30 cellular contexts compared by ENCODE assay signal in the genomic region with DNA sequence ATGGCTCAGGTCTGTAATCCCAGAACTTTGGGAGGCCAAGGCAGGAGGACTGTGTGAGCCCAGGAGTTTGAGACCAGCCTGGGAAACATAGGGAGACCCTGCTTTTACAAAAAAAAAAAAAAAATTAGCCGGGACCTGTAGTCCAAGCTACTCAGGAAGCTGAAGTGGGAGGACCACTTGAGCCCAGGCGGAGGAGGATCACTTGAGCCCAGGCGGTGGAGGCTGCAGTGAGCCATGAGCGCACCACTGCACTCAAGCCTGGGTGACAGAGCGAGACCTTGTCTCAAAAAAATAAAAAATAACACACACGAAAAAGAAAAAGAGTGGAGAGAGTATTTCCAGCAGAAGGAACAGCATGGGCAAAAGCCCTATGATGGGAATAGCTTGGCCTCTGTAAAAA. TPM values are rescaled to one million over a fixed set of nuclear protein-coding genes. Genes with fewer than 3 reads are reported as not detected.
"Had no signal": no experiment of that assay in that cellular context is flagged by ENCODE, and none has a peak within 500 bp of the region (broad histone marks: within the 10 kb centered on the region; RNA-seq: fewer than 3 reads in every experiment).

No MANE protein-coding gene starts in this region.

- H3K36me3 Mint-ChIP-seq: activated naive CD8-positive, alpha-beta T cell treated with anti-CD3 and anti-CD28 coated beads, Interleukin-2, amount 10 ng/mL, durations not matched to agents 7 days and 5 days; WTC11 had no signal

- H3K4me3 Mint-ChIP-seq: activated CD8-positive, alpha-beta T cell treated with anti-CD3 and anti-CD28 coated beads, Interleukin-2, amount 10 ng/mL, durations not matched to agents 7 days and 5 days; activated naive CD8-positive, alpha-beta T cell treated with anti-CD3 and anti-CD28 coated beads, Interleukin-2, amount 10 ng/mL, durations not matched to agents 7 days and 5 days; WTC11 had no signal

- H3K27ac Mint-ChIP-seq: activated CD8-positive, alpha-beta T cell treated with anti-CD3 and anti-CD28 coated beads, Interleukin-2, amount 10 ng/mL, durations not matched to agents 7 days and 5 days; activated naive CD8-positive, alpha-beta T cell treated with anti-CD3 and anti-CD28 coated beads, Interleukin-2, amount 10 ng/mL, durations not matched to agents 7 days and 5 days; WTC11 had no signal

- H3K9me3 Mint-ChIP-seq: activated naive CD8-positive, alpha-beta T cell treated with anti-CD3 and anti-CD28 coated beads, Interleukin-2, amount 10 ng/mL, durations not matched to agents 7 days and 5 days; WTC11 had no signal

- DNase-seq: activated CD4-positive, alpha-beta T cell treated with anti-CD3 and anti-CD28 coated beads for 48 hours; activated CD4-positive, alpha-beta T cell treated with anti-CD3 and anti-CD28 coated beads, Interleukin-2, amount 50 U/mL, for 4 hours; activated CD4-positive, CD25-positive, alpha-beta regulatory T cell treated with anti-CD3 and anti-CD28 coated beads, Interleukin-2, amount 50 U/mL, for 72 hours; activated CD8-positive, alpha-beta memory T cell treated with anti-CD3 and anti-CD28 coated beads, Interleukin-2, amount 50 U/mL, for 48 hours; activated CD8-positive, alpha-beta T cell treated with anti-CD3 and anti-CD28 coated beads, Interleukin-2, amount 10 ng/mL, durations not matched to agents 7 days and 5 days; activated naive CD4-positive, alpha-beta T cell treated with anti-CD3 and anti-CD28 coated beads, Interleukin-2, amount 50 U/mL, for 16 hours; activated naive CD8-positive, alpha-beta T cell treated with anti-CD3 and anti-CD28 coated beads, Interleukin-2, amount 10 ng/mL, durations not matched to agents 7 days and 5 days; activated T-cell treated with anti-CD3 and anti-CD28 coated beads, Interleukin-2, amount 50 U/mL, for 1 hour; adrenal gland; anterior cingulate cortex; cerebellar nuclear complex; KG1; NCI-H1092; NCI-H1417 treated with DMSO at 0.1 percent for 48 hours; NCI-H1694; NCI-H2081; NCI-H2171; NCI-H2227 treated with DMSO at 0.1 percent for 48 hours; NCI-H446 treated with DMSO at 0.1 percent for 48 hours; NCI-H69; Right ventricle myocardium superior; SJCRH30; SK-N-SH; T-helper 9 cell had no signal

RNA-seq across cellular contexts. Expression of a gene that starts 2.0 kb away (rescaled TPM):
- total RNA-seq: activated CD8-positive, alpha-beta T cell treated with anti-CD3 and anti-CD28 coated beads, Interleukin-2, amount 10 ng/mL, durations not matched to agents 7 days and 5 days; activated naive CD8-positive, alpha-beta T cell treated with anti-CD3 and anti-CD28 coated beads, Interleukin-2, amount 10 ng/mL, durations not matched to agents 7 days and 5 days; cardiac septum; LHCN-M2; M059J; Right ventricle myocardium superior; SJCRH30; T-helper 1 cell treated with Interleukin-12 subunit alpha and Interleukin-12 subunit beta and Interleukin-4 antibody, amounts not matched to agents 30 ng/mL and 1 ng/mL, for 36 hours; WTC11 had no signal

RNA-seq across cellular contexts. Expression of a gene that starts 2.1 kb away (rescaled TPM):
- total RNA-seq: activated CD8-positive, alpha-beta T cell treated with anti-CD3 and anti-CD28 coated beads, Interleukin-2, amount 10 ng/mL, durations not matched to agents 7 days and 5 days; activated naive CD8-positive, alpha-beta T cell treated with anti-CD3 and anti-CD28 coated beads, Interleukin-2, amount 10 ng/mL, durations not matched to agents 7 days and 5 days; T-helper 1 cell treated with Interleukin-12 subunit alpha and Interleukin-12 subunit beta and Interleukin-4 antibody, amounts not matched to agents 30 ng/mL and 1 ng/mL, for 36 hours had no signal

RNA-seq across cellular contexts. Expression of a gene that starts 27.0 kb away (rescaled TPM):
- total RNA-seq: activated CD8-positive, alpha-beta T cell treated with anti-CD3 and anti-CD28 coated beads, Interleukin-2, amount 10 ng/mL, durations not matched to agents 7 days and 5 days; activated naive CD8-positive, alpha-beta T cell treated with anti-CD3 and anti-CD28 coated beads, Interleukin-2, amount 10 ng/mL, durations not matched to agents 7 days and 5 days; LHCN-M2; Peyer's patch; T-helper 1 cell treated with Interleukin-12 subunit alpha and Interleukin-12 subunit beta and Interleukin-4 antibody, amounts not matched to agents 30 ng/mL and 1 ng/mL, for 36 hours; WTC11 had no signal
